In genomic region chr12:120844768-120845449, GRCh38 we compare ENCODE assay signal across 1 cellular context.
TF ChIP-seq lines count a peak whose summit lies in the region.

No MANE protein-coding gene starts in this region.

TF ChIP-seq in GM12878, 131 proteins besides CTCF, POLR2A, EP300 and RAD21:
- no peak for TF ChIP-seq NKRF (conservative IDR thresholded peaks at IDR 0.05)
TF ChIP-seq in GM12878: peak in this region for 0.
